Comparison of ENCODE assay signal across 1 cellular context in genomic region chr5:139711852-139712171, GRCh38.
TF ChIP-seq lines count a peak whose summit lies in the region.

No MANE protein-coding gene starts in this region.

TF ChIP-seq in HepG2, 621 proteins besides CTCF, POLR2A, EP300 and RAD21 (continued from another document):
- TF ChIP-seq RNF219 (CRISPR knock-in tag; IDR thresholded peaks at IDR 0.05): no peak
- no peak for TF ChIP-seq TCF12 (IDR thresholded peaks at IDR 0.05)
- TF ChIP-seq TCF12 (CRISPR knock-in tag; IDR thresholded peaks at IDR 0.05): no peak
- TF ChIP-seq ATF6 (CRISPR knock-in tag; conservative IDR thresholded peaks at IDR 0.05): no peak
TF ChIP-seq in HepG2: peak in this region for 0.
